ENCODE assay signal across 1 cellular context in genomic region chr20:46507760-46508407, GRCh38.
TF ChIP-seq lines count a peak whose summit lies in the region.

No MANE protein-coding gene starts in this region.

TF ChIP-seq in HepG2, 621 proteins besides CTCF, POLR2A, EP300 and RAD21:
- peak; percentile 77 for TF ChIP-seq NFE2L2 (IDR thresholded peaks at IDR 0.05; ENCODE audit: low read length)
- no peak for TF ChIP-seq HNRNPUL1 (IDR thresholded peaks at IDR 0.05; ENCODE audit: low read depth, low read length)
